8 cellular contexts compared by ENCODE assay signal in the genomic region with DNA sequence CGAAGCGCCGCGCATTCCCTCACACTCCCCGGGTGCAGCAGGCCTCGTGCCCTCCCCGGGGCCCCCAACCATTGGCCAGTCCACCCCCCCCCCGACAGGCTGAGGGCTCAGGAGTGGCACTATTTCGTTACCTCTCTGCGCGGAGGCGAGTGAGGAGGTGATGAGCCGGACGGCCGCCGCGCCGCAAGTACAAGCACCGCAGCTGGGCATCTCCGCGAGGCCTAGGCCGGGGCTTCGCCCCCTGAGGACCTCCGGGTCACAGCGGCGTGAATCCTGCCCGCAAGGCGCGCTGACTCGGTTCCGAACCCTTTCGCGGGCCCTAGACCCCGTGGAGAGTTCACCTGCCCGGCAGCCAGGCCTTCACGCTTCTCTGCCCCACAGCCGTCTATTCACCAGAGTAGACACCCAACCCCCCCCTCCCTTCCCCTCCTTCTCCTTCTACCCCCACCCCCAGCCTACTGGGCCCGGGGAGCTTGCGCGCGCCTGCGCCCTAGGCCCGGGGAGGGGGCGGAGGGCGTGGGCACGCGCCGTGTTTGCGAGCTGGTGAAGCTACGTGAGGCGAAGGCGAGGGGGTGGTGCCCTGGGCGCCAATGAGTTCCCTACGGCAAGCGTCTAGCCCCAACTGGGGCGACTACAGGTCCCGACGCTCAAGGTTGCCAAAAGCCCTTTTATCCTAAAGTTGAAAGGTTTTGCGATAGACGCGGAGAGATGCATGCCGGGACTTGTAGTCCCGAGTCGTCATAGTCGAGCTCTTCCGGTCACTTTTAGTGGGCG. TPM values are rescaled to one million over a fixed set of nuclear protein-coding genes. Genes with fewer than 3 reads are reported as not detected.
DNase-seq lines count a peak whose midpoint lies in the region; ATAC-seq and TF ChIP-seq lines count a peak whose summit lies in the region.

A gene (minus strand): TSS at position 399 of the 774 bp plus-strand sequence. CDS start 189 bp downstream, at position 210.

- H3K23ac ChIP-seq in neuronal stem cell (ENCODE audit: low read depth, low read length, poor library complexity) = peak within 1 kb of the TSS; percentile 89

- H3K27ac ChIP-seq in gastroesophageal sphincter = peak within 1 kb of the TSS; percentile 82 to 97 (median 96)
- H3K27ac ChIP-seq in neuronal stem cell (replicated peaks; ENCODE audit: low read length) = peak within 1 kb of the TSS; percentile 76
- H3K27ac ChIP-seq in subcutaneous abdominal adipose tissue (ENCODE audit: low read depth, low read length) = peak within 1 kb of the TSS; percentile 96

- H3K4me3 Mint-ChIP-seq in HFFc6 = peak within 1 kb of the TSS; percentile 99
- peak within 1 kb of the TSS; percentile 96 for H3K4me3 Mint-ChIP-seq in activated naive CD4-positive, alpha-beta T cell treated with anti-CD3 and anti-CD28 coated beads for 36 hours

- peaks cover 24% of the 10 kb centered on the region for H3K4me1 Mint-ChIP-seq in HFFc6 (ENCODE audit: low read depth)
- H3K4me1 Mint-ChIP-seq in activated naive CD4-positive, alpha-beta T cell treated with anti-CD3 and anti-CD28 coated beads for 36 hours (ENCODE audit: low read depth) = peaks cover 22% of the 10 kb centered on the region

- peak within 1 kb of the TSS; percentile 75 for H3K4me2 ChIP-seq in neuronal stem cell (ENCODE audit: insufficient read depth, low read length, poor library complexity, severe bottlenecking)

- peak within 1 kb of the TSS; percentile 95 for H3K27ac Mint-ChIP-seq in HFFc6
- H3K27ac Mint-ChIP-seq in activated naive CD4-positive, alpha-beta T cell treated with anti-CD3 and anti-CD28 coated beads for 36 hours = peak within 1 kb of the TSS; percentile 94

- DNase-seq in GM04503 (ENCODE audit: low read depth) (peak; percentile 74), HFFc6 (peak; percentile 77), NB4 (ENCODE audit: low read depth) (peak; percentile 97), SK-N-DZ (ENCODE audit: low spot score) (peak; percentile 91), neuronal stem cell (ENCODE audit: low spot score) (peak; percentile 83)
- DNase-seq in activated naive CD4-positive, alpha-beta T cell treated with anti-CD3 and anti-CD28 coated beads for 36 hours = peak; percentile 88

- H3K27me3 Mint-ChIP-seq in HFFc6 (ENCODE audit: insufficient read depth) = peaks cover 1% of the 10 kb centered on the region; the same call in 1 of the 2 replicates
- H3K27me3 Mint-ChIP-seq in activated naive CD4-positive, alpha-beta T cell treated with anti-CD3 and anti-CD28 coated beads for 36 hours (ENCODE audit: low read depth) = no peaks in the 10 kb centered on the region

- intact Hi-C loops in activated naive CD4-positive, alpha-beta T cell treated with anti-CD3 and anti-CD28 coated beads for 36 hours (cut with micrococcal nuclease) = loop anchor here (1.0 to 2.0 kb wide), 7 partner anchors 52 to 200 kb away; a partner anchor contains a TSS

- H3K79me1 ChIP-seq in neuronal stem cell (ENCODE audit: low read depth, low read length) = peaks cover 4% of the 10 kb centered on the region

- H3K27me3 ChIP-seq in gastroesophageal sphincter = no peaks in the 10 kb centered on the region
- H3K27me3 ChIP-seq in neuronal stem cell (ENCODE audit: control insufficient read depth in 3 of 3, insufficient read depth in 3 of 3, low read depth in 1 of 3, low read length in 3 of 3) = no peaks in the 10 kb centered on the region
- no peaks in the 10 kb centered on the region for H3K27me3 ChIP-seq in subcutaneous abdominal adipose tissue (ENCODE audit: control insufficient read depth in 5 of 5, insufficient read depth in 4 of 5, low read length in 5 of 5)

- WGBS in gastroesophageal sphincter (ENCODE audit: low coverage in 1 of 2), 2 donors = 0% methylated on average over 1 to 4 of the region's 67 CpGs
- WGBS in neuronal stem cell (ENCODE audit: extremely low coverage in 2 of 2, insufficient read length in 2 of 2, insufficient replicate concordance in 1 of 2), 2 donors = no CpG with 5 or more reads among the region's 67 CpGs

- TF ChIP-seq POLR2A in NB4 (IDR thresholded peaks at IDR 0.05; ENCODE audit: extremely low read depth, insufficient read length) (peak; percentile 70), gastroesophageal sphincter (IDR thresholded peaks at IDR 0.05) (peak in 1 of 2 donors; percentile 56)

- TF ChIP-seq CTCF in HFFc6 (IDR thresholded peaks at IDR 0.05) = no peak
- no peak for TF ChIP-seq CTCF in NB4 (IDR thresholded peaks at IDR 0.05; ENCODE audit: low read depth, low read length)
- TF ChIP-seq CTCF in gastroesophageal sphincter (IDR thresholded peaks at IDR 0.05) = peak in 1 of 4 experiments; percentile 14

- H2AFZ ChIP-seq in neuronal stem cell (ENCODE audit: low read length) = peak within 1 kb of the TSS; percentile 93

- H3K9ac ChIP-seq in neuronal stem cell (ENCODE audit: low read depth, low read length, poor library complexity) (peak within 1 kb of the TSS; percentile 97), subcutaneous abdominal adipose tissue (ENCODE audit: low read length in 5 of 5) (peak within 1 kb of the TSS; percentile 84 to 98 (median 95))

- no peaks in the 10 kb centered on the region for H3K9me3 ChIP-seq in gastroesophageal sphincter
- no peaks in the 10 kb centered on the region for H3K9me3 ChIP-seq in neuronal stem cell (replicated peaks in 1 of 2; ENCODE audit: control insufficient read depth in 2 of 2, insufficient read depth in 1 of 2, low read depth in 1 of 2, low read length in 2 of 2)
- H3K9me3 ChIP-seq in subcutaneous abdominal adipose tissue (ENCODE audit: control insufficient read depth in 5 of 5, low read length in 5 of 5) = no peaks in the 10 kb centered on the region

- ATAC-seq in gastroesophageal sphincter = peak; percentile 95

- peak within 1 kb of the TSS; percentile 78 for H2BK15ac ChIP-seq in neuronal stem cell (ENCODE audit: low read length)

- H2AK5ac ChIP-seq in neuronal stem cell (ENCODE audit: low read depth, low read length) = peak within 1 kb of the TSS; percentile 73

- H3K18ac ChIP-seq in neuronal stem cell (ENCODE audit: low read length) = peak within 1 kb of the TSS; percentile 97

- H4K8ac ChIP-seq in neuronal stem cell (ENCODE audit: low read depth, low read length) = no peak within 1 kb of the TSS

- peaks cover 0 to 50% (median 9%) of the 10 kb centered on the region in 3 donors for H3K4me1 ChIP-seq in gastroesophageal sphincter
- peaks cover 0 to 5% of the 10 kb centered on the region in 2 donors for H3K4me1 ChIP-seq in neuronal stem cell (ENCODE audit: control insufficient read depth in 2 of 2, insufficient read depth in 1 of 2, low read depth in 1 of 2, low read length in 2 of 2)
- peaks cover 0 to 27% (median 25%) of the 10 kb centered on the region in 5 donors for H3K4me1 ChIP-seq in subcutaneous abdominal adipose tissue (ENCODE audit: control insufficient read depth in 5 of 5, insufficient read depth in 5 of 5, low read length in 5 of 5)

- no peaks in the 10 kb centered on the region for H3K9me3 Mint-ChIP-seq in HFFc6
- H3K9me3 Mint-ChIP-seq in activated naive CD4-positive, alpha-beta T cell treated with anti-CD3 and anti-CD28 coated beads for 36 hours = no peaks in the 10 kb centered on the region

- no peak within 1 kb of the TSS for H4K91ac ChIP-seq in neuronal stem cell (ENCODE audit: low read depth, low read length, poor library complexity)

- H3K36me3 ChIP-seq in gastroesophageal sphincter = peaks cover 0 to under 1% of the 10 kb centered on the region in 2 donors
- H3K36me3 ChIP-seq in neuronal stem cell (replicated peaks in 1 of 2; ENCODE audit: control insufficient read depth in 2 of 2, insufficient read depth in 2 of 2, low read length in 2 of 2) = peaks cover 0 to 21% of the 10 kb centered on the region in 2 donors
- peaks cover 0 to under 1% (median 0%) of the 10 kb centered on the region in 5 donors for H3K36me3 ChIP-seq in subcutaneous abdominal adipose tissue (ENCODE audit: control insufficient read depth in 5 of 5, insufficient read depth in 5 of 5, low read length in 5 of 5)

- H2BK12ac ChIP-seq in neuronal stem cell (ENCODE audit: low read length) = no peak within 1 kb of the TSS

- H2BK5ac ChIP-seq in neuronal stem cell (ENCODE audit: low read length) = peak within 1 kb of the TSS; percentile 97

- H3K4ac ChIP-seq in neuronal stem cell (ENCODE audit: low read length) = no peak within 1 kb of the TSS

- H3K36me3 Mint-ChIP-seq in HFFc6 (ENCODE audit: low read depth) = peaks cover 6% of the 10 kb centered on the region
- peaks cover 8% of the 10 kb centered on the region for H3K36me3 Mint-ChIP-seq in activated naive CD4-positive, alpha-beta T cell treated with anti-CD3 and anti-CD28 coated beads for 36 hours (ENCODE audit: low read depth)

- H3K4me3 ChIP-seq in NB4 (ENCODE audit: low read depth, low read length) (peak within 1 kb of the TSS; percentile 91), gastroesophageal sphincter (peak within 1 kb of the TSS; percentile 81 to 82), neuronal stem cell (ENCODE audit: low read length in 2 of 2) (peak within 1 kb of the TSS; percentile 83 to 90), subcutaneous abdominal adipose tissue (ENCODE audit: low read depth in 1 of 5, low read length in 5 of 5) (peak within 1 kb of the TSS; percentile 79 to 92 (median 88))

- no peak for TF ChIP-seq EP300 in gastroesophageal sphincter (IDR thresholded peaks at IDR 0.05)

- H3K14ac ChIP-seq in neuronal stem cell (ENCODE audit: low read length) = peak within 1 kb of the TSS; percentile 78

- no peak within 1 kb of the TSS for H2BK120ac ChIP-seq in neuronal stem cell (ENCODE audit: low read depth, low read length)

- CTCF ChIA-PET in activated naive CD4-positive, alpha-beta T cell treated with anti-CD3 and anti-CD28 coated beads for 36 hours (lab: Charles Lee) = interaction anchor here (0.6 to 3.6 kb wide), 5 partner anchors 23 to 388 kb away, joined by 3 to 16 read pairs (median 4); no protein-coding TSS in a partner anchor

RNA-seq across cellular contexts. Expression of the gene that starts here (rescaled TPM):
- total RNA-seq in HFFc6 (2021; fragmentation: NEBNext Ultra II Directional; extraction: Animal tissue kit (Norgen Biotek cat#: 25700)) = 10 to 100 TPM; 35.1 to 42.0 (median 39.4) TPM
- polyA plus RNA-seq in SK-N-DZ (2014; cell fraction: cytosol; rRNA removed) = 25.5 and 31.8 TPM in 2 replicates
- polyA plus RNA-seq in SK-N-DZ (2014; cell fraction: nucleus; rRNA removed) = 36.5 and 44.6 TPM in 2 replicates
- total RNA-seq in activated naive CD4-positive, alpha-beta T cell treated with anti-CD3 and anti-CD28 coated beads for 36 hours = 10 to 100 TPM; 62.7 to 69.9 TPM
- 10 to 100 TPM; 40.1 to 68.8 (median 55.6) TPM for total RNA-seq in gastroesophageal sphincter
- polyA plus RNA-seq in neuronal stem cell (2013, experiment 1 of 2) = 19.2 TPM
- polyA plus RNA-seq in neuronal stem cell (2013, experiment 2 of 2) = 19.4 TPM

Comparison
In these comparisons a context has a peak if more than half of its experiments do, and no peak if none do; other contexts are left out.
1. Peak in every context shown above with its lines: DNase-seq, ATAC-seq, H3K4me3 ChIP-seq and H3K27ac ChIP-seq.